In genomic region chr10:96831867-96832720, GRCh38 we compare ENCODE assay signal across 8 cellular contexts. TPM values are rescaled to one million over a fixed set of nuclear protein-coding genes. Genes with fewer than 3 reads are reported as not detected.
DNase-seq lines count a peak whose midpoint lies in the region; ATAC-seq and TF ChIP-seq lines count a peak whose summit lies in the region.

LCOR (plus strand) TSS chr10:96832298; CDS start chr10:96949058, 116,760 bp downstream.

- H3K79me2 ChIP-seq in OCI-LY3 (ENCODE audit: low read length): peaks cover 42% of the 10 kb centered on the region

- DNase-seq in CMK (ENCODE audit: low read depth): peak; percentile 89
- DNase-seq in HPDE6-E6E7 (ENCODE audit: extremely low spot score): peak; percentile 94
- peak; percentile 81 for DNase-seq in activated CD8-positive, alpha-beta memory T cell treated with anti-CD3 and anti-CD28 coated beads, Interleukin-2, amount 50 U/mL, for 4 hours
- peak; percentile 88 for DNase-seq in endothelial cell (ENCODE audit: low spot score)
- DNase-seq in midbrain (lab: John Stamatoyannopoulos, UW): peak; percentile 82
- peak; percentile 79 for DNase-seq in stimulated activated CD8-positive, alpha-beta memory T cell treated with anti-CD3 and anti-CD28 coated beads, Interleukin-15, amount 100 ng/mL, for 48 hours (ENCODE audit: low read depth in 2 of 2)

- peaks cover 3% of the 10 kb centered on the region for H3K36me3 ChIP-seq in OCI-LY3 (replicated peaks; ENCODE audit: low read depth, low read length)

- H2AFZ ChIP-seq in OCI-LY3 (ENCODE audit: low read depth, low read length): peak within 1 kb of the TSS; percentile 18; the same call in 1 of the 2 replicates

- no peaks in the 10 kb centered on the region for H3K9me3 Mint-ChIP-seq in endothelial cell (ENCODE audit: unreplicated experiment)

- ATAC-seq in GM19463 (IDR thresholded peaks at IDR 0.05; ENCODE audit: unreplicated experiment): peak; percentile 57

- peak within 1 kb of the TSS; percentile 95 for H3K27ac Mint-ChIP-seq in endothelial cell (ENCODE audit: unreplicated experiment)

- peaks cover 31% of the 10 kb centered on the region for H3K4me1 Mint-ChIP-seq in endothelial cell (ENCODE audit: unreplicated experiment)

- peak within 1 kb of the TSS; percentile 90 for H3K4me3 ChIP-seq in OCI-LY3 (ENCODE audit: low read length)

- peak within 1 kb of the TSS; percentile 79 for H3K9ac ChIP-seq in OCI-LY3 (ENCODE audit: low read length)

- peaks cover 28% of the 10 kb centered on the region for H4K20me1 ChIP-seq in OCI-LY3 (ENCODE audit: insufficient read depth, low read length)

- H3K4me1 ChIP-seq in OCI-LY3 (ENCODE audit: low read length): peaks cover 39% of the 10 kb centered on the region

- H3K27ac ChIP-seq in OCI-LY3 (ENCODE audit: low read length): peak within 1 kb of the TSS; percentile 88

- peak within 1 kb of the TSS; percentile 94 for H3K4me2 ChIP-seq in OCI-LY3 (ENCODE audit: low read length)

- peaks cover 8% of the 10 kb centered on the region for H3K36me3 Mint-ChIP-seq in endothelial cell (ENCODE audit: low read depth, unreplicated experiment)

- peak within 1 kb of the TSS; percentile 98 for H3K4me3 Mint-ChIP-seq in endothelial cell (ENCODE audit: unreplicated experiment)

- H3K9me3 ChIP-seq in OCI-LY3 (ENCODE audit: insufficient read depth, low read length): no peaks in the 10 kb centered on the region

- peaks cover 11% of the 10 kb centered on the region for H3K27me3 Mint-ChIP-seq in endothelial cell (ENCODE audit: unreplicated experiment)

- no peaks in the 10 kb centered on the region for H3K27me3 ChIP-seq in OCI-LY3 (ENCODE audit: low read depth, low read length)

- TF ChIP-seq CTCF in OCI-LY3 (IDR thresholded peaks at IDR 0.05; ENCODE audit: low read depth, low read length) (no peak), endothelial cell (IDR thresholded peaks at IDR 0.05; ENCODE audit: unreplicated experiment) (no peak)

RNA-seq across cellular contexts. Expression of gene LCOR, which starts in this region (rescaled TPM):
- total RNA-seq in endothelial cell (ENCODE audit: unreplicated experiment): 36.6 TPM

Comparison
In these comparisons a context has a peak if more than half of its experiments do, and no peak if none do; other contexts are left out.
1. Peak in every context shown above with its lines: DNase-seq, ATAC-seq, H3K4me3 ChIP-seq and H3K27ac ChIP-seq.